Comparison of ENCODE assay signal across 9 cellular contexts in genomic region chr16:11092788-11093577, GRCh38.
DNase-seq lines count a peak whose midpoint lies in the region; ATAC-seq and TF ChIP-seq lines count a peak whose summit lies in the region.
"Had no signal": no experiment of that assay in that cellular context is flagged by ENCODE, and none has a peak within 500 bp of the region (broad histone marks: within the 10 kb centered on the region; RNA-seq: fewer than 3 reads in every experiment).

No MANE protein-coding gene starts in this region.

- no peak overlapping the region for H3K56ac ChIP-seq in IMR-90 (ENCODE audit: extremely low read depth, insufficient read depth, low read length)

- no peaks in the 10 kb centered on the region for H3K36me3 ChIP-seq in CD4-positive, alpha-beta memory T cell (ENCODE audit: insufficient read depth, low read length)
- H3K36me3 ChIP-seq in IMR-90 (ENCODE audit: control insufficient read depth, insufficient read depth, low read length): no peaks in the 10 kb centered on the region
- peaks cover 35% of the 10 kb centered on the region for H3K36me3 ChIP-seq in neutrophil
- peaks cover 0 to 59% (median 2%) of the 10 kb centered on the region in 6 donors for H3K36me3 ChIP-seq in spleen

- H3K27ac ChIP-seq in CD4-positive, alpha-beta memory T cell (ENCODE audit: low read depth, low read length): peak overlapping the region; percentile 8
- H3K27ac ChIP-seq in IMR-90 (ENCODE audit: insufficient read depth, low read length): peak overlapping the region; percentile 71; the same call in 1 of the 2 replicates
- H3K27ac ChIP-seq in neutrophil: peak overlapping the region; percentile 62
- H3K27ac ChIP-seq in spleen: peak overlapping the region in 4 of 8 donors; percentile 69 to 79 (median 73)

- 93% methylated on average over 3 of the region's 12 CpGs; no CpG with 5 or more reads in 1 of the 2 experiments for WGBS in IMR-90 (ENCODE audit: extremely low coverage in 2 of 2, insufficient read length in 1 of 2), 2 experiments
- WGBS in spleen, 5 donors: 82 to 87% (median 84%) methylated on average over 9 to 12 of the region's 12 CpGs

- BruUV-seq in IMR-90 (replicated peaks; lab: Mats Ljungman, UMichigan): no TSS peak

- no peak overlapping the region for H2AFZ ChIP-seq in IMR-90 (replicated peaks; ENCODE audit: low read length, poor library complexity)

- H4K8ac ChIP-seq in IMR-90 (ENCODE audit: low read depth in 2 of 2, low read length in 2 of 2): peak overlapping the region in 1 of 2 experiments; percentile 75; a peak in 2 of 4 replicates

- H2BK20ac ChIP-seq in IMR-90 (ENCODE audit: low read depth, low read length): peak overlapping the region; percentile 93

- peak overlapping the region; percentile 37 for H2BK5ac ChIP-seq in IMR-90 (ENCODE audit: low read depth, low read length, poor library complexity, severe bottlenecking)

- H4K5ac ChIP-seq in IMR-90 (ENCODE audit: low read depth, low read length): peak overlapping the region; percentile 62

- peak overlapping the region; percentile 33; the same call in 1 of the 2 replicates for H3K14ac ChIP-seq in IMR-90 (replicated peaks; ENCODE audit: low read depth, low read length)

- no peak overlapping the region for H3K4me3 ChIP-seq in CD4-positive, alpha-beta memory T cell (ENCODE audit: low read length in 2 of 2)
- H3K4me3 ChIP-seq in IMR-90 (ENCODE audit: insufficient read depth, low read depth, low read length) (no peak overlapping the region), neutrophil (ENCODE audit: low read depth in 1 of 2, low read length in 1 of 2) (no peak overlapping the region), spleen (no peak overlapping the region)

- H3K9ac ChIP-seq in IMR-90 (ENCODE audit: low read depth, low read length): no peak overlapping the region

- H3K4me2 ChIP-seq in IMR-90 (ENCODE audit: low read depth, low read length): no peak overlapping the region

- H3K36me3 Mint-ChIP-seq in CD4-positive, alpha-beta memory T cell: peaks cover 12 to 13% of the 10 kb centered on the region in 2 donors
- peaks cover 9% of the 10 kb centered on the region for H3K36me3 Mint-ChIP-seq in activated naive CD8-positive, alpha-beta T cell treated with anti-CD3 and anti-CD28 coated beads for 36 hours

- peak overlapping the region; percentile 79 for H3K4ac ChIP-seq in IMR-90 (ENCODE audit: low read depth, low read length)

- H3K4me1 ChIP-seq in CD4-positive, alpha-beta memory T cell (ENCODE audit: insufficient read depth, low read length): peaks cover 63% of the 10 kb centered on the region
- H3K4me1 ChIP-seq in IMR-90 (ENCODE audit: control insufficient read depth, insufficient read depth, low read length) (peaks cover 43% of the 10 kb centered on the region), neutrophil (ENCODE audit: control insufficient read depth in 1 of 2, insufficient read depth in 1 of 2, low read depth in 1 of 2, low read length in 1 of 2) (peaks cover 11 to 12% of the 10 kb centered on the region in 2 experiments), spleen (peaks cover 20 to 62% (median 37%) of the 10 kb centered on the region in 6 donors)

- peak overlapping the region; percentile 86; the same call in 2 of the 3 replicates for H2BK15ac ChIP-seq in IMR-90 (ENCODE audit: low read depth, low read length)

- dilution Hi-C loops in IMR-90 (cut with HindIII; ENCODE audit: low sequenced_read_pairs, unreplicated experiment): no loop called here

- CTCF ChIA-PET in CD4-positive, alpha-beta memory T cell (lab: Charles Lee; ENCODE audit: partially characterized antibody): interaction anchor here (1.1 to 1.4 kb wide), 2 partner anchors 8 to 12 kb away, joined by 3 to 4 read pairs; no protein-coding TSS in a partner anchor
- CTCF ChIA-PET in IMR-90 (lab: Yijun Ruan, JAX): no interaction called here

- no peaks in the 10 kb centered on the region for H3K27me3 Mint-ChIP-seq in CD4-positive, alpha-beta memory T cell
- no peaks in the 10 kb centered on the region for H3K27me3 Mint-ChIP-seq in activated naive CD8-positive, alpha-beta T cell treated with anti-CD3 and anti-CD28 coated beads for 36 hours

- DNase-seq in CD4-positive, alpha-beta memory T cell: no peak
- DNase-seq in IMR-90: no peak
- no peak for DNase-seq in activated naive CD8-positive, alpha-beta T cell treated with anti-CD3 and anti-CD28 coated beads for 36 hours
- no peak for DNase-seq in spleen
- DNase-seq in stimulated activated CD4-positive, alpha-beta T cell treated with anti-CD3 and anti-CD28 coated beads, Interleukin-2, amount 100 ng/mL, for 24 hours: no peak
- no peak for DNase-seq in SKM-1 treated with dmso at 0.1 percent for 144 hours (lab: John Stamatoyannopoulos, UW; ENCODE audit: unreplicated experiment)
- DNase-seq: islet precursor cell, NCI-H2107 had no signal

- in situ Hi-C loops in IMR-90 (cut with MboI; ENCODE audit: low sequenced_read_pairs): loop anchor here (10.0 kb wide), 1 partner anchor 108 kb away; no protein-coding TSS in a partner anchor

- peak overlapping the region; percentile 57 to 97 (median 86) for H3K27ac Mint-ChIP-seq in CD4-positive, alpha-beta memory T cell
- H3K27ac Mint-ChIP-seq in activated naive CD8-positive, alpha-beta T cell treated with anti-CD3 and anti-CD28 coated beads for 36 hours: peak overlapping the region; percentile 98

- H3K9me3 ChIP-seq in CD4-positive, alpha-beta memory T cell (ENCODE audit: control insufficient read depth in 1 of 2, low read length in 2 of 2): no peaks in the 10 kb centered on the region
- H3K9me3 ChIP-seq in IMR-90 (ENCODE audit: control insufficient read depth, insufficient read depth, low read length) (no peaks in the 10 kb centered on the region), neutrophil (no peaks in the 10 kb centered on the region), spleen (no peaks in the 10 kb centered on the region)

- peaks cover 0 to 33% of the 10 kb centered on the region in 2 experiments; a peak in 2 of 4 replicates for H3K79me1 ChIP-seq in IMR-90 (ENCODE audit: low read depth in 1 of 2, low read length in 2 of 2)

- H3K27me3 ChIP-seq in CD4-positive, alpha-beta memory T cell (ENCODE audit: insufficient read depth, low read length): no peaks in the 10 kb centered on the region
- H3K27me3 ChIP-seq in IMR-90 (ENCODE audit: control insufficient read depth, insufficient read depth, low read length) (no peaks in the 10 kb centered on the region), neutrophil (no peaks in the 10 kb centered on the region), spleen (replicated peaks in 1 of 7) (no peaks in the 10 kb centered on the region)

- H4K91ac ChIP-seq in IMR-90 (ENCODE audit: insufficient read depth, low read depth, low read length): peak overlapping the region; percentile 91

- no peak overlapping the region for H3K23ac ChIP-seq in IMR-90 (ENCODE audit: low read depth, low read length)

- peak overlapping the region in 6 of 8 donors; percentile 17 to 70 (median 54) for H3K4me3 Mint-ChIP-seq in CD4-positive, alpha-beta memory T cell
- H3K4me3 Mint-ChIP-seq in activated naive CD8-positive, alpha-beta T cell treated with anti-CD3 and anti-CD28 coated beads for 36 hours: no peak overlapping the region

- no peak for TF ChIP-seq RAD21 in IMR-90 (IDR thresholded peaks at IDR 0.05; ENCODE audit: low read length)

- TF ChIP-seq POLR2A in IMR-90 (IDR thresholded peaks at IDR 0.05; ENCODE audit: low read depth, low read length): no peak
- no peak for TF ChIP-seq POLR2A in spleen (IDR thresholded peaks at IDR 0.05)

- H4K20me1 ChIP-seq in IMR-90 (ENCODE audit: insufficient read depth, low read length): 0 out of 2 replicates have a peak, but pooled peaks cover 3% of the 10 kb centered on the region

- peak overlapping the region; percentile 81 for H2BK120ac ChIP-seq in IMR-90 (ENCODE audit: low read depth, low read length)

- no peak for TF ChIP-seq CTCF in IMR-90 (conservative IDR thresholded peaks at IDR 0.05; ENCODE audit: low read depth, low read length)
- TF ChIP-seq CTCF in neutrophil (IDR thresholded peaks at IDR 0.05): no peak
- no peak for TF ChIP-seq CTCF in spleen (IDR thresholded peaks at IDR 0.05 in 8 of 11, conservative IDR thresholded peaks at IDR 0.05 in 3 of 11)

- peaks cover 36 to 59% (median 48%) of the 10 kb centered on the region in 4 donors for H3K4me1 Mint-ChIP-seq in CD4-positive, alpha-beta memory T cell
- H3K4me1 Mint-ChIP-seq in activated naive CD8-positive, alpha-beta T cell treated with anti-CD3 and anti-CD28 coated beads for 36 hours: peaks cover 61% of the 10 kb centered on the region

- ATAC-seq in IMR-90 (ENCODE audit: low read depth): no peak

- peak overlapping the region; percentile 79 for H3K18ac ChIP-seq in IMR-90 (ENCODE audit: low read depth, low read length)

- peak overlapping the region; percentile 50 for H2AK9ac ChIP-seq in IMR-90 (replicated peaks; ENCODE audit: low read depth, low read length, poor library complexity)

- H2AK5ac ChIP-seq in IMR-90 (ENCODE audit: low read depth, low read length): peak overlapping the region; percentile 89

- intact Hi-C loops in CD4-positive, alpha-beta memory T cell (cut with micrococcal nuclease): no loop called here
- intact Hi-C loops in IMR-90 (cut with micrococcal nuclease) (no loop called here), spleen (cut with DNase I; ENCODE audit: low total_unique reads) (no loop called here)

- peaks cover 38% of the 10 kb centered on the region for H3K9me1 ChIP-seq in IMR-90 (ENCODE audit: insufficient read depth, low read length)

- POLR2A ChIA-PET in CD4-positive, alpha-beta memory T cell (lab: Charles Lee; ENCODE audit: partially characterized antibody): interaction anchor here (1.0 to 3.8 kb wide), 3 partner anchors 9 to 162 kb away, joined by 3 to 15 read pairs (median 3); partner anchors contain the start of gene SOCS1
- POLR2A ChIA-PET in IMR-90 (lab: Charles Lee; ENCODE audit: unreplicated experiment): no interaction called here

- no peaks in the 10 kb centered on the region for H3K9me3 Mint-ChIP-seq in CD4-positive, alpha-beta memory T cell
- no peaks in the 10 kb centered on the region for H3K9me3 Mint-ChIP-seq in activated naive CD8-positive, alpha-beta T cell treated with anti-CD3 and anti-CD28 coated beads for 36 hours

TF ChIP-seq in IMR-90, 13 proteins besides CTCF, POLR2A, EP300 and RAD21 (continues in another document):
- TF ChIP-seq BHLHE40 (IDR thresholded peaks at IDR 0.05; ENCODE audit: low read depth, low read length) (no peak), MXI1 (IDR thresholded peaks at IDR 0.05; ENCODE audit: borderline replicate concordance, low read depth, low read length) (no peak), USF2 (IDR thresholded peaks at IDR 0.05; ENCODE audit: low read depth, low read length) (no peak)
